ENCODE assay signal across 1 cellular context in the genomic region with DNA sequence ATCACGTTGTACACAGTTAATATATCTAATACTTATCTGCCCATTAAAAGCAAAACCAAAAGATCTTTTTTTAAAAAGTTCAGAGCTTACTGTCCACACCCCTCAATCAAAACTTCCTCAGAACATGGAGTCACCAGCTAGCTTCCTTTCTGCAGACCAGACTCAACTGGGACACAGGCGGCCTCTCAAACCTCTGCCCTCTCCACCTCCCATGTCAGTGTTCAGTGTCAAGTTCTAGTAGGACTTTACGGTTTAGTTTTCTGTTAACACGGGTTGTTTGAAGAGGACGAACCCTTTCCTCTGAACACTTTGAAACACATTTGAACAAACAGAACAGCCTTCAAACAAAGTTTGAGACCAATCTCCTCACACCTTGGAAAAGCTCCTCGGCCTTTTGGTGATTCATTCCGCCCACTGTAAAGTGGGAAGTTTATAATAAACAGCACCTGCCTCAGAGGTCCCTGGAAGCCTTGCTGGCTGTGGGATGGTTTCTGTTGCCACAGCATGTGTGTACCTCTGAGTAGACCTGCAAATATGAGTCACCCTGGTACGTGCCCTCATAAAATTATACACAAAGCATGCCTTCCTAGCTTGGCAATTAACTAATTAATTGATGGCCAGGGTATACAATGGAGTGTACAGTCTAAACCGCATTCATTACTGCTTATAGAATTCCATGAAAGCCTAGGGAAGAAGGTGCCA.
TF ChIP-seq lines count a peak whose summit lies in the region.

No MANE protein-coding gene starts in this region.

TF ChIP-seq in HCT116, 20 proteins besides CTCF, POLR2A, EP300 and RAD21 (continued from another document):
- TF ChIP-seq, protein P1, sequence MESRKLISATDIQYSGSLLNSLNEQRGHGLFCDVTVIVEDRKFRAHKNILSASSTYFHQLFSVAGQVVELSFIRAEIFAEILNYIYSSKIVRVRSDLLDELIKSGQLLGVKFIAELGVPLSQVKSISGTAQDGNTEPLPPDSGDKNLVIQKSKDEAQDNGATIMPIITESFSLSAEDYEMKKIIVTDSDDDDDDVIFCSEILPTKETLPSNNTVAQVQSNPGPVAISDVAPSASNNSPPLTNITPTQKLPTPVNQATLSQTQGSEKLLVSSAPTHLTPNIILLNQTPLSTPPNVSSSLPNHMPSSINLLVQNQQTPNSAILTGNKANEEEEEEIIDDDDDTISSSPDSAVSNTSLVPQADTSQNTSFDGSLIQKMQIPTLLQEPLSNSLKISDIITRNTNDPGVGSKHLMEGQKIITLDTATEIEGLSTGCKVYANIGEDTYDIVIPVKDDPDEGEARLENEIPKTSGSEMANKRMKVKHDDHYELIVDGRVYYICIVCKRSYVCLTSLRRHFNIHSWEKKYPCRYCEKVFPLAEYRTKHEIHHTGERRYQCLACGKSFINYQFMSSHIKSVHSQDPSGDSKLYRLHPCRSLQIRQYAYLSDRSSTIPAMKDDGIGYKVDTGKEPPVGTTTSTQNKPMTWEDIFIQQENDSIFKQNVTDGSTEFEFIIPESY (IDR thresholded peaks at IDR 0.05; ENCODE audit: extremely low read depth, insufficient replicate concordance, low read length) = no peak
- TF ChIP-seq, protein P2, sequence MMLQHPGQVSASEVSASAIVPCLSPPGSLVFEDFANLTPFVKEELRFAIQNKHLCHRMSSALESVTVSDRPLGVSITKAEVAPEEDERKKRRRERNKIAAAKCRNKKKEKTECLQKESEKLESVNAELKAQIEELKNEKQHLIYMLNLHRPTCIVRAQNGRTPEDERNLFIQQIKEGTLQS (IDR thresholded peaks at IDR 0.05) = no peak
- TF ChIP-seq SIN3A (IDR thresholded peaks at IDR 0.05; ENCODE audit: low read depth) = no peak
- TF ChIP-seq, protein P3, sequence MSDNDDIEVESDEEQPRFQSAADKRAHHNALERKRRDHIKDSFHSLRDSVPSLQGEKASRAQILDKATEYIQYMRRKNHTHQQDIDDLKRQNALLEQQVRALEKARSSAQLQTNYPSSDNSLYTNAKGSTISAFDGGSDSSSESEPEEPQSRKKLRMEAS (IDR thresholded peaks at IDR 0.05) = peak; percentile 65
- TF ChIP-seq POLR2AphosphoS5 (IDR thresholded peaks at IDR 0.05; ENCODE audit: low read depth, low read length) = no peak
- TF ChIP-seq EZH2phosphoT487 (IDR thresholded peaks at IDR 0.05; ENCODE audit: borderline replicate concordance) = no peak
- TF ChIP-seq TCF7L2 (IDR thresholded peaks at IDR 0.05; ENCODE audit: borderline replicate concordance, extremely low read depth, insufficient read depth, insufficient read length) = no peak
- TF ChIP-seq, protein P4, sequence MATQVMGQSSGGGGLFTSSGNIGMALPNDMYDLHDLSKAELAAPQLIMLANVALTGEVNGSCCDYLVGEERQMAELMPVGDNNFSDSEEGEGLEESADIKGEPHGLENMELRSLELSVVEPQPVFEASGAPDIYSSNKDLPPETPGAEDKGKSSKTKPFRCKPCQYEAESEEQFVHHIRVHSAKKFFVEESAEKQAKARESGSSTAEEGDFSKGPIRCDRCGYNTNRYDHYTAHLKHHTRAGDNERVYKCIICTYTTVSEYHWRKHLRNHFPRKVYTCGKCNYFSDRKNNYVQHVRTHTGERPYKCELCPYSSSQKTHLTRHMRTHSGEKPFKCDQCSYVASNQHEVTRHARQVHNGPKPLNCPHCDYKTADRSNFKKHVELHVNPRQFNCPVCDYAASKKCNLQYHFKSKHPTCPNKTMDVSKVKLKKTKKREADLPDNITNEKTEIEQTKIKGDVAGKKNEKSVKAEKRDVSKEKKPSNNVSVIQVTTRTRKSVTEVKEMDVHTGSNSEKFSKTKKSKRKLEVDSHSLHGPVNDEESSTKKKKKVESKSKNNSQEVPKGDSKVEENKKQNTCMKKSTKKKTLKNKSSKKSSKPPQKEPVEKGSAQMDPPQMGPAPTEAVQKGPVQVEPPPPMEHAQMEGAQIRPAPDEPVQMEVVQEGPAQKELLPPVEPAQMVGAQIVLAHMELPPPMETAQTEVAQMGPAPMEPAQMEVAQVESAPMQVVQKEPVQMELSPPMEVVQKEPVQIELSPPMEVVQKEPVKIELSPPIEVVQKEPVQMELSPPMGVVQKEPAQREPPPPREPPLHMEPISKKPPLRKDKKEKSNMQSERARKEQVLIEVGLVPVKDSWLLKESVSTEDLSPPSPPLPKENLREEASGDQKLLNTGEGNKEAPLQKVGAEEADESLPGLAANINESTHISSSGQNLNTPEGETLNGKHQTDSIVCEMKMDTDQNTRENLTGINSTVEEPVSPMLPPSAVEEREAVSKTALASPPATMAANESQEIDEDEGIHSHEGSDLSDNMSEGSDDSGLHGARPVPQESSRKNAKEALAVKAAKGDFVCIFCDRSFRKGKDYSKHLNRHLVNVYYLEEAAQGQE (IDR thresholded peaks at IDR 0.05; ENCODE audit: low read depth) = no peak
- TF ChIP-seq JUND (IDR thresholded peaks at IDR 0.05) = peak; percentile 54
- TF ChIP-seq ELF1 (IDR thresholded peaks at IDR 0.05; ENCODE audit: borderline replicate concordance, low read depth) = no peak
- peak; percentile 32; the same call in 1 of the 2 replicates for TF ChIP-seq SP1 (IDR thresholded peaks at IDR 0.05; ENCODE audit: low read depth)
- no peak for TF ChIP-seq EZH2 (IDR thresholded peaks at IDR 0.05)
